In genomic region chr1:51622455-51622913, GRCh38 we compare ENCODE assay signal across 9 cellular contexts. TPM values are rescaled to one million over a fixed set of nuclear protein-coding genes. Genes with fewer than 3 reads are reported as not detected.
DNase-seq lines count a peak whose midpoint lies in the region; ATAC-seq, FAIRE-seq and TF ChIP-seq lines count a peak whose summit lies in the region.
"Had no signal": no experiment of that assay in that cellular context is flagged by ENCODE, and none has a peak within 500 bp of the region (broad histone marks: within the 10 kb centered on the region; RNA-seq: fewer than 3 reads in every experiment).

No MANE protein-coding gene starts in this region.

- H3K27ac ChIP-seq in HL-60 (replicated peaks) = no peak overlapping the region
- H3K27ac ChIP-seq in endothelial cell of umbilical vein (ENCODE audit: insufficient read depth, low read depth, low read length) = no peak overlapping the region
- peak overlapping the region in 1 of 2 donors; percentile 27 for H3K27ac ChIP-seq in ovary

- WGBS in ovary, 3 donors = 19 to 47% (median 44%) methylated on average over 2 of the region's 2 CpGs

- no peak for TF ChIP-seq CTCF in HL-60 (IDR thresholded peaks at IDR 0.05; ENCODE audit: insufficient read depth, low read length)
- no peak for TF ChIP-seq CTCF in endothelial cell of umbilical vein (IDR thresholded peaks at IDR 0.05; ENCODE audit: extremely low read depth in 1 of 2, insufficient read depth in 1 of 2, low read depth in 1 of 2, low read length in 2 of 2)
- no peak for TF ChIP-seq CTCF in ovary (IDR thresholded peaks at IDR 0.05)

- H3K4me3 ChIP-seq in HL-60 (replicated peaks; ENCODE audit: insufficient read depth, low read length) = no peak overlapping the region
- no peak overlapping the region for H3K4me3 ChIP-seq in endothelial cell of umbilical vein (replicated peaks in 1 of 3; ENCODE audit: insufficient read depth in 1 of 3, low read depth in 1 of 3, low read length in 3 of 3)
- H3K4me3 ChIP-seq in ovary = no peak overlapping the region

- TF ChIP-seq EP300 in ovary (IDR thresholded peaks at IDR 0.05) = no peak

- dilution Hi-C loops in endothelial cell of umbilical vein (cut with MboI; ENCODE audit: extremely low pct_ligation_motif_present, low sequenced_read_pairs) = no loop called here

- peaks cover 40% of the 10 kb centered on the region for H3K79me2 ChIP-seq in endothelial cell of umbilical vein (ENCODE audit: control insufficient read depth, insufficient read depth, low read length)

- no peak for TF ChIP-seq POLR2A in endothelial cell of umbilical vein (IDR thresholded peaks at IDR 0.05; ENCODE audit: low read depth, low read length)
- no peak for TF ChIP-seq POLR2A in ovary (IDR thresholded peaks at IDR 0.05)

- no peaks in the 10 kb centered on the region for H3K9me1 ChIP-seq in endothelial cell of umbilical vein (replicated peaks; ENCODE audit: control insufficient read depth, extremely low read depth, insufficient read depth, low read length)

- BruUV-seq in endothelial cell of umbilical vein (replicated peaks; lab: Mats Ljungman, UMichigan) = no TSS peak

- ATAC-seq in GM18873 (IDR thresholded peaks at IDR 0.05; ENCODE audit: low FRiP score, unreplicated experiment) (no peak), GM18511 (IDR thresholded peaks at IDR 0.05; ENCODE audit: unreplicated experiment) (no peak), GM18907 (IDR thresholded peaks at IDR 0.05; ENCODE audit: unreplicated experiment) (no peak)

- H3K9me3 ChIP-seq in endothelial cell of umbilical vein (replicated peaks; ENCODE audit: control insufficient read depth, insufficient read depth, low read length) (no peaks in the 10 kb centered on the region), ovary (no peaks in the 10 kb centered on the region)

- H3K4me1 ChIP-seq in endothelial cell of umbilical vein (ENCODE audit: control insufficient read depth, extremely low read depth, insufficient read depth, low read length) (peaks cover 29% of the 10 kb centered on the region), ovary (ENCODE audit: insufficient read depth) (peaks cover 16% of the 10 kb centered on the region)

- DNase-seq in AML-193 (lab: John Stamatoyannopoulos, UW) (peak; percentile 39 to 64), HL-60 (ENCODE audit: low read depth in 1 of 2, low spot score in 1 of 2) (peak; percentile 60 to 81), NOMO-1 treated with DMSO at 0.1 percent for 48 hours (lab: John Stamatoyannopoulos, UW; ENCODE audit: unreplicated experiment) (peak; percentile 77), endothelial cell of umbilical vein (ENCODE audit: low read depth, low spot score) (peak; percentile 55), ovary (peak in 3 of 5 donors; percentile 43 to 71 (median 52))
- DNase-seq: activated T-cell treated with anti-CD3 and anti-CD28 coated beads, Interleukin-2, amount 50 U/mL, for 4 hours had no signal

- FAIRE-seq in endothelial cell of umbilical vein (lab: Jason Lieb, UNC) = peak; percentile 87

- no peak overlapping the region for H2AFZ ChIP-seq in endothelial cell of umbilical vein (ENCODE audit: low read depth, low read length)

- no peaks in the 10 kb centered on the region for H4K20me1 ChIP-seq in endothelial cell of umbilical vein (replicated peaks; ENCODE audit: control insufficient read depth, extremely low read depth, insufficient read depth, low read length)

- intact Hi-C loops in endothelial cell of umbilical vein (cut with micrococcal nuclease) (no loop called here), ovary (cut with DNase I) (loop anchor here in 3 of 4 donors (10.0 kb wide), 1 partner anchor 142 kb away; no protein-coding TSS in a partner anchor)

- CTCF ChIA-PET in endothelial cell of umbilical vein (lab: Charles Lee) = interaction anchor here (1.0 to 3.4 kb wide), 5 partner anchors 8 to 147 kb away, joined by 3 to 17 read pairs (median 4); no protein-coding TSS in a partner anchor

- no peak overlapping the region for H3K4me2 ChIP-seq in endothelial cell of umbilical vein (ENCODE audit: insufficient read depth, low read length)

- H3K27me3 ChIP-seq in HL-60 (ENCODE audit: insufficient read depth, poor library complexity, severe bottlenecking) (no peaks in the 10 kb centered on the region), endothelial cell of umbilical vein (ENCODE audit: control insufficient read depth in 2 of 2, insufficient read depth in 2 of 2, low read length in 2 of 2) (no peaks in the 10 kb centered on the region), ovary (no peaks in the 10 kb centered on the region)

- no peak overlapping the region for H3K9ac ChIP-seq in endothelial cell of umbilical vein (replicated peaks; ENCODE audit: extremely low read depth, insufficient read depth, low read length)

- POLR2A ChIA-PET in endothelial cell of umbilical vein (lab: Charles Lee) = no interaction called here

- H3K36me3 ChIP-seq in endothelial cell of umbilical vein (ENCODE audit: control insufficient read depth in 2 of 2, extremely low read depth in 1 of 2, insufficient read depth in 2 of 2, low read length in 2 of 2) (no peaks in the 10 kb centered on the region), ovary (no peaks in the 10 kb centered on the region)

TF ChIP-seq in endothelial cell of umbilical vein, 7 proteins besides CTCF, POLR2A, EP300 and RAD21:
- TF ChIP-seq JUN (IDR thresholded peaks at IDR 0.05; ENCODE audit: borderline replicate concordance, insufficient read depth, insufficient read length, low read depth) (peak; percentile 25), GATA2 (IDR thresholded peaks at IDR 0.05; ENCODE audit: insufficient read depth, insufficient read length, low read depth, low read length) (no peak), EZH2 (IDR thresholded peaks at IDR 0.05; ENCODE audit: borderline replicate concordance, low read depth, low read length, severe bottlenecking) (no peak), POLR2AphosphoS5 (IDR thresholded peaks at IDR 0.05; ENCODE audit: insufficient read depth, low read depth, low read length) (no peak), FOS (IDR thresholded peaks at IDR 0.05; ENCODE audit: borderline replicate concordance, insufficient read depth, low read length) (peak; percentile 79), MYC (IDR thresholded peaks at IDR 0.05; ENCODE audit: low read depth, low read length) (no peak)
- TF ChIP-seq, protein P1, sequence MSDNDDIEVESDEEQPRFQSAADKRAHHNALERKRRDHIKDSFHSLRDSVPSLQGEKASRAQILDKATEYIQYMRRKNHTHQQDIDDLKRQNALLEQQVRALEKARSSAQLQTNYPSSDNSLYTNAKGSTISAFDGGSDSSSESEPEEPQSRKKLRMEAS (IDR thresholded peaks at IDR 0.05; ENCODE audit: insufficient read depth, insufficient read length) = no peak

RNA-seq across cellular contexts. Expression of gene OSBPL9, which starts 5.6 kb away (rescaled TPM):
- total RNA-seq in endothelial cell of umbilical vein (74.8 and 80.3 TPM in 2 replicates), ovary (10 to 100 TPM; 53.1 to 92.4 (median 72.6) TPM)
- polyA plus RNA-seq in endothelial cell of umbilical vein (46.2 and 52.5 TPM in 2 replicates), ovary (10 to 100 TPM; 65.3 to 73.1 TPM)
- polyA plus RNA-seq in endothelial cell of umbilical vein (2011; cell fraction: cytosol; rRNA removed) = 55.0 and 58.8 TPM in 2 replicates
- polyA plus RNA-seq in endothelial cell of umbilical vein (2011; cell fraction: nucleus; rRNA removed) = 90.8 and 101 TPM in 2 replicates
- 47.7 and 64.7 TPM in 2 replicates for polyA plus RNA-seq in endothelial cell of umbilical vein (2012)
- polyA minus RNA-seq in endothelial cell of umbilical vein = 165 and 179 TPM in 2 replicates
- polyA minus RNA-seq in endothelial cell of umbilical vein (2011; cell fraction: cytosol; rRNA and poly(A)+ RNA removed) = 50.0 TPM
- polyA minus RNA-seq in endothelial cell of umbilical vein (2011; cell fraction: nucleus; rRNA and poly(A)+ RNA removed) = 155 and 206 TPM in 2 replicates
